ENCODE assay signal across 23 cellular contexts in the genomic region with DNA sequence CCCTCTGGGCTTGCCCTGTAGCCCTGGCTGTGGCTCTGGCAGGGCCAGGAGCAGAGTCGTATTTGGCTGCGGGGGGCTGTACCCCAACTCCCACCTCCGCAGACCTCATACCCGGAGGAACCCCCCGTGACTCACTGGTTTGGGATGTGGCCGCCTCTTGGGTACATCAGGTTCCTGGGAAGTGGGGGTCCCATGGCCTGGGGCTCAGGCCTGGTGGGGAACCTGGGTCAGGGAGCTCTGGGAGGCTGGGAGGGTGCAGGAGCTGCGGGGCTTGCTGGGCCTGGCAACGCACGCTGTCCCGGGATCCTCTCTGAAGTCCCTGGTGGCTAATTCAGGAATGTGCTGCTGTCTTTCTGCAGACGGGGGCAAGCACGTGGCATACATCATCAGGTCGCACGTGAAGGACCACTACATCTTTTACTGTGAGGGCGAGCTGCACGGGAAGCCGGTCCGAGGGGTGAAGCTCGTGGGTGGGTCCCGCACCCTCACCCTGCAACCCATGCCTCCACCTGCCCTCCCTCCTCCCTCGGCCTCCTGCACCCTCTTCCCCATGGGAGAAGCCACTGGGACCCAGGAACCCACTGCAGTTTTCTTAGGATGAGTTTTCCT. TPM values are rescaled to one million over a fixed set of nuclear protein-coding genes. Genes with fewer than 3 reads are reported as not detected.
DNase-seq lines count a peak whose midpoint lies in the region; ATAC-seq and TF ChIP-seq lines count a peak whose summit lies in the region.
"Had no signal": no experiment of that assay in that cellular context is flagged by ENCODE, and none has a peak within 500 bp of the region (broad histone marks: within the 10 kb centered on the region; RNA-seq: fewer than 3 reads in every experiment).

No MANE protein-coding gene starts in this region.

- no peaks in the 10 kb centered on the region for H3K9me2 ChIP-seq in GM23248 (ENCODE audit: insufficient read depth)

- H3K36me3 ChIP-seq in GM23248 (ENCODE audit: low read depth) (no peaks in the 10 kb centered on the region), RWPE2 (ENCODE audit: low read depth) (no peaks in the 10 kb centered on the region), smooth muscle cell (ENCODE audit: low read depth) (no peaks in the 10 kb centered on the region)
- H3K36me3 ChIP-seq: ascending aorta, SJCRH30, thyroid gland had no signal

- no peak overlapping the region for H2AFZ ChIP-seq in GM23248
- no peak overlapping the region for H2AFZ ChIP-seq in smooth muscle cell (ENCODE audit: low read depth)

- H3K9ac ChIP-seq in GM23248, result no peak overlapping the region
- no peak overlapping the region for H3K9ac ChIP-seq in smooth muscle cell (ENCODE audit: low read depth)

- H3K9me3 ChIP-seq in GM23248 (ENCODE audit: low read depth) (no peaks in the 10 kb centered on the region), RWPE2 (ENCODE audit: severe bottlenecking) (no peaks in the 10 kb centered on the region), smooth muscle cell (replicated peaks; ENCODE audit: low read depth) (no peaks in the 10 kb centered on the region)
- H3K9me3 ChIP-seq: ascending aorta, SJCRH30, thyroid gland had no signal

- no peak overlapping the region for H3K27ac ChIP-seq in GM23248
- H3K27ac ChIP-seq in RWPE2 (ENCODE audit: poor library complexity, severe bottlenecking), result no peak overlapping the region
- no peak overlapping the region for H3K27ac ChIP-seq in smooth muscle cell (ENCODE audit: low read depth)
- H3K27ac ChIP-seq: ascending aorta, SJCRH30, thyroid gland had no signal

- H3K4me1 ChIP-seq in GM23248 (ENCODE audit: insufficient read depth) (no peaks in the 10 kb centered on the region), RWPE2 (ENCODE audit: insufficient read depth, poor library complexity, severe bottlenecking) (no peaks in the 10 kb centered on the region), smooth muscle cell (ENCODE audit: low read depth) (no peaks in the 10 kb centered on the region)
- H3K4me1 ChIP-seq: ascending aorta, SJCRH30, thyroid gland had no signal

- DNase-seq in GM23248 (peak; percentile 21), RWPE2 (ENCODE audit: low spot score) (peak; percentile 34), left lobe of liver (ENCODE audit: low spot score) (peak; percentile 37), smooth muscle cell (lab: John Stamatoyannopoulos, UW; ENCODE audit: unreplicated experiment) (no peak), GF-D8 (lab: John Stamatoyannopoulos, UW) (no peak)
- DNase-seq: activated naive CD8-positive, alpha-beta T cell treated with anti-CD3 and anti-CD28 coated beads for 36 hours; caudate nucleus; CD4-positive, alpha-beta T cell; GDM1; Karpas-422; MV-4-11; NCI-H2171; NCI-H524 treated with DMSO at 0.1 percent for 48 hours; SJCRH30; stimulated activated CD4-positive, alpha-beta T cell treated with anti-CD3 and anti-CD28 coated beads, Interleukin-4, amount 100 ng/mL, for 1 hour; stimulated activated naive CD8-positive, alpha-beta T cell treated with anti-CD3 and anti-CD28 coated beads, Interleukin-15, Interleukin-2, amounts not matched to agents 100 U/mL and 50 U/mL, for 24 hours; thyroid gland had no signal

- 46 to 52% methylated on average over 21 of the region's 21 CpGs for WGBS in GM23248 (ENCODE audit: low coverage in 1 of 2, low lambda C conversion rate in 2 of 2, missing lambda C conversion rate in 2 of 2), 2 experiments
- WGBS in smooth muscle cell (ENCODE audit: low lambda C conversion rate), result 88% methylated on average over 21 of the region's 21 CpGs

- H3K79me2 ChIP-seq in GM23248 (ENCODE audit: insufficient read depth) (no peaks in the 10 kb centered on the region), smooth muscle cell (ENCODE audit: low read depth) (no peaks in the 10 kb centered on the region)

- TF ChIP-seq CTCF in RWPE2 (IDR thresholded peaks at IDR 0.05; ENCODE audit: poor library complexity, severe bottlenecking) (no peak), smooth muscle cell (IDR thresholded peaks at IDR 0.05; ENCODE audit: borderline replicate concordance, insufficient read depth, poor library complexity, severe bottlenecking) (no peak)

- H3K4me2 ChIP-seq in GM23248 (ENCODE audit: unreplicated experiment), result no peak overlapping the region
- peak overlapping the region; percentile 24 for H3K4me2 ChIP-seq in smooth muscle cell

- ATAC-seq in RWPE2 (ENCODE audit: low read depth) (no peak), left lobe of liver (no peak), GM21515 (IDR thresholded peaks at IDR 0.05; ENCODE audit: unreplicated experiment) (no peak), HG03097 (IDR thresholded peaks at IDR 0.05; ENCODE audit: low FRiP score, unreplicated experiment) (no peak)
- ATAC-seq: stimulated activated naive CD8-positive, alpha-beta T cell treated with anti-CD3 and anti-CD28 coated beads, Interleukin-15, Interleukin-2, amounts not matched to agents 100 U/mL and 50 U/mL, for 24 hours had no signal

- H3F3A ChIP-seq in GM23248 (ENCODE audit: insufficient read depth) (no peaks in the 10 kb centered on the region), smooth muscle cell (ENCODE audit: low read depth) (no peaks in the 10 kb centered on the region)

- in situ Hi-C loops in GM23248 (cut with MboI), result no loop called here

- no peaks in the 10 kb centered on the region for H4K20me1 ChIP-seq in GM23248 (ENCODE audit: insufficient read depth)
- no peaks in the 10 kb centered on the region for H4K20me1 ChIP-seq in smooth muscle cell (ENCODE audit: low read depth)

- H3K4me3 ChIP-seq in GM23248 (no peak overlapping the region), RWPE2 (ENCODE audit: severe bottlenecking) (no peak overlapping the region), smooth muscle cell (no peak overlapping the region)
- H3K4me3 ChIP-seq: ascending aorta, lung, SJCRH30, thyroid gland had no signal

- peaks cover 6% of the 10 kb centered on the region; the same call in 1 of the 2 replicates for H3K27me3 ChIP-seq in GM23248 (replicated peaks; ENCODE audit: insufficient read depth)
- H3K27me3 ChIP-seq in RWPE2 (ENCODE audit: insufficient read depth, poor library complexity, severe bottlenecking), result no peaks in the 10 kb centered on the region
- H3K27me3 ChIP-seq in smooth muscle cell (ENCODE audit: low read depth), result no peaks in the 10 kb centered on the region
- H3K27me3 ChIP-seq: ascending aorta, thyroid gland had no signal

RNA-seq across cellular contexts. Expression of a gene that starts 2.4 kb away (rescaled TPM):
- not detected in 2 replicates for total RNA-seq in GM23248 (2014; rRNA removed; shearing (Covaris generic))
- polyA plus RNA-seq in GM23248 (2016; fragmentation: Nextera tagmentation; extraction: Ambion mirVana) (not detected in 2 replicates), smooth muscle cell (3.5 and 5.6 TPM in 2 replicates)
- total RNA-seq in left lobe of liver (not detected), smooth muscle cell (0.85 and 0.99 TPM in 2 replicates)
- total RNA-seq: activated CD8-positive, alpha-beta memory T cell treated with anti-CD3 and anti-CD28 coated beads for 36 hours; activated naive CD8-positive, alpha-beta T cell treated with anti-CD3 and anti-CD28 coated beads for 36 hours; ascending aorta; CD4-positive, alpha-beta T cell; fibroblast of lung; lung; SJCRH30; thyroid gland had no signal
- polyA plus RNA-seq: fibroblast of lung, lung had no signal

RNA-seq across cellular contexts. Expression of a gene that starts 22.3 kb away (rescaled TPM):
- total RNA-seq in GM23248 (2014; rRNA removed; shearing (Covaris generic)), result not detected in 2 replicates
- polyA plus RNA-seq in GM23248 (2016; fragmentation: Nextera tagmentation; extraction: Ambion mirVana) (not detected in 2 replicates), smooth muscle cell (0.61 TPM in 1 of 2 replicates, not detected in the other)
- total RNA-seq in left lobe of liver (not detected), smooth muscle cell (not detected in 2 replicates)
- total RNA-seq: activated CD8-positive, alpha-beta memory T cell treated with anti-CD3 and anti-CD28 coated beads for 36 hours; activated naive CD8-positive, alpha-beta T cell treated with anti-CD3 and anti-CD28 coated beads for 36 hours; ascending aorta; CD4-positive, alpha-beta T cell; fibroblast of lung; lung; SJCRH30; thyroid gland had no signal
- polyA plus RNA-seq: fibroblast of lung had no signal

RNA-seq across cellular contexts. Expression of a gene that starts 23.1 kb away (rescaled TPM):
- 32.2 and 45.3 TPM in 2 replicates for total RNA-seq in GM23248 (2014; rRNA removed; shearing (Covaris generic))
- polyA plus RNA-seq in GM23248 (2016; fragmentation: Nextera tagmentation; extraction: Ambion mirVana) (51.7 and 55.3 TPM in 2 replicates), smooth muscle cell (49.0 and 52.6 TPM in 2 replicates)
- total RNA-seq in left lobe of liver (30.7 TPM), smooth muscle cell (30.7 and 34.2 TPM in 2 replicates)

RNA-seq across cellular contexts. Expression of a gene that starts 37.9 kb away (rescaled TPM):
- total RNA-seq in GM23248 (2014; rRNA removed; shearing (Covaris generic)), result not detected in 2 replicates
- polyA plus RNA-seq in GM23248 (2016; fragmentation: Nextera tagmentation; extraction: Ambion mirVana) (not detected in 2 replicates), smooth muscle cell (5.3 TPM in 1 of 2 replicates, not detected in the other)
- total RNA-seq in left lobe of liver (not detected), smooth muscle cell (1.4 and 6.3 TPM in 2 replicates)
- total RNA-seq: activated CD8-positive, alpha-beta memory T cell treated with anti-CD3 and anti-CD28 coated beads for 36 hours; activated naive CD8-positive, alpha-beta T cell treated with anti-CD3 and anti-CD28 coated beads for 36 hours; ascending aorta; CD4-positive, alpha-beta T cell; fibroblast of lung; SJCRH30; thyroid gland had no signal
- polyA plus RNA-seq: fibroblast of lung had no signal

RNA-seq across cellular contexts. Expression of a gene that starts 44.0 kb away (rescaled TPM):
- total RNA-seq in GM23248 (2014; rRNA removed; shearing (Covaris generic)), result 13.4 and 19.2 TPM in 2 replicates
- 2.2 and 3.4 TPM in 2 replicates for polyA plus RNA-seq in GM23248 (2016; fragmentation: Nextera tagmentation; extraction: Ambion mirVana)
- total RNA-seq in left lobe of liver, result 7.4 TPM
- total RNA-seq in smooth muscle cell, result 7.3 and 8.1 TPM in 2 replicates
- 6.2 and 7.7 TPM in 2 replicates for polyA plus RNA-seq in smooth muscle cell

Comparison
In these comparisons a context has a peak if more than half of its experiments do, and no peak if none do; other contexts are left out.
1. DNase-seq: peak in GM23248 (single experiment), RWPE2 (single experiment) and left lobe of liver (single experiment); none in smooth muscle cell (single experiment) and GF-D8 (single experiment).